In the genomic region with DNA sequence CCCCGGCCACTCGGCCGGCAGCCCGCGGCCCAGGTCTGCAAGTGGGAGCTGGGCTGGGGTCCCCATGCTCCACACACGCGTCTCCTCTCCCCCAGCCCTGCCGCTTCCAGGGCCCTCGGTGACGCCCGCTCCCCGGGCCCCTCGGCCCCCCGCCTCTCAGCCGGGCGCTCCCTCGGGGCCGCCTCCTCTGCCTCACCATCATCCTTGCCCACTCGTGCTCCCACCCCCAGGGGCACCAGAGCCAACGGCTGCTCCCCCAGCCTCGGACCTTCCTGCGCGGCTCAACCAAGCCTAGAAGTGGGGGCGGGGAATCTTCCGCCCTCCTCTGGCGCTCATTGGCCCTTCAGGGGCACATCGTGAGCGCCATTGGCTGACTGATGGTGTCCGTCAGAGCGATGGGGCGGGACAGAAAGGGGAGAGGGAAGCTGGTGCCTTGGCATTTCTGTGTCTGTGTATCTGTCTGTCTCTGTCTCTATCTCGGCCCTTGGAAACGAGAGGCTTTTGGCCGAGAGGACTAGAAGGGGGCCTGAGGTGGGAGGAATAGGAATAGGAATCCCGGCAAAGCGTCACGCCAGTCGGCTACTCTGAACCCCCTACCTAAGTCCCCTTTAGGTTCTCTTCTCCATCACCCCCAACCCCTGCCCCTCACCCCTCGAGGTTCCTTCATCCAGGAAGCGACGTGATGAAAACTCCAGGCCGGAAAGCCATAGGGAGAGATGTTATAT, we compare ENCODE assay signal across 8 cellular contexts.
DNase-seq lines count a peak whose midpoint lies in the region; ATAC-seq and TF ChIP-seq lines count a peak whose summit lies in the region.

No MANE protein-coding gene starts in this region.

- peak overlapping the region; percentile 81 for H3K4me3 ChIP-seq in WI38 (ENCODE audit: low read depth, low read length)
- H3K4me3 ChIP-seq in cardiac fibroblast (replicated peaks in 1 of 2; ENCODE audit: low read depth in 2 of 2, low read length in 2 of 2) = peak overlapping the region; percentile 64 to 84

- ATAC-seq in GM18909 (IDR thresholded peaks at IDR 0.05; ENCODE audit: poor library complexity, unreplicated experiment) (peak; percentile 96), HG03159 (IDR thresholded peaks at IDR 0.05; ENCODE audit: unreplicated experiment) (peak; percentile 92)

- H3K27me3 Mint-ChIP-seq in immature natural killer cell (ENCODE audit: low read depth in 3 of 3) = peaks cover 2 to 8% (median 3%) of the 10 kb centered on the region in 3 donors

- H3K9me3 Mint-ChIP-seq in immature natural killer cell = no peaks in the 10 kb centered on the region

- H3K4me1 Mint-ChIP-seq in immature natural killer cell = peaks cover 18 to 32% of the 10 kb centered on the region in 2 donors

- H3K27ac Mint-ChIP-seq in immature natural killer cell = peak overlapping the region; percentile 91 to 99 (median 98)

- H3K4me3 Mint-ChIP-seq in immature natural killer cell = peak overlapping the region; percentile 98 to 100 (median 99)

- DNase-seq in AG08395 (ENCODE audit: low spot score) (peak; percentile 86), NCI-H2227 (lab: John Stamatoyannopoulos, UW; ENCODE audit: unreplicated experiment) (peak; percentile 96), cardiac fibroblast (ENCODE audit: low read depth in 2 of 2) (peak; percentile 90 to 91), immature natural killer cell (peak; percentile 90 to 92 (median 90)), smooth muscle cell of the brain vasculature (ENCODE audit: low read depth, low spot score) (peak; percentile 72)

- H3K36me3 Mint-ChIP-seq in immature natural killer cell = no peaks in the 10 kb centered on the region

- TF ChIP-seq CTCF in WI38 (IDR thresholded peaks at IDR 0.05; ENCODE audit: low read depth, low read length) (no peak), cardiac fibroblast (IDR thresholded peaks at IDR 0.05; ENCODE audit: low read depth, low read length) (no peak)

Comparison
In these comparisons a context has a peak if more than half of its experiments do, and no peak if none do; other contexts are left out.
1. Peak in every context shown above with its lines: DNase-seq, ATAC-seq and H3K4me3 ChIP-seq.